10 cellular contexts compared by ENCODE assay signal in genomic region chr3:113249111-113249510, GRCh38. TPM values are rescaled to one million over a fixed set of nuclear protein-coding genes. Genes with fewer than 3 reads are reported as not detected.
DNase-seq lines count a peak whose midpoint lies in the region; ATAC-seq and TF ChIP-seq lines count a peak whose summit lies in the region.
"Had no signal": no experiment of that assay in that cellular context is flagged by ENCODE, and none has a peak within 500 bp of the region (broad histone marks: within the 10 kb centered on the region; RNA-seq: fewer than 3 reads in every experiment).

No MANE protein-coding gene starts in this region.

- 16 to 26% methylated on average over 2 to 3 of the region's 3 CpGs for WGBS in esophagus squamous epithelium, 2 donors
- 73% methylated on average over 3 of the region's 3 CpGs for WGBS in hepatocyte (ENCODE audit: low lambda C conversion rate, missing lambda C conversion rate)

- H3K9me2 ChIP-seq in hepatocyte (replicated peaks; ENCODE audit: insufficient read depth): no peaks in the 10 kb centered on the region

- CTCF ChIA-PET in Panc1 (lab: Charles Lee): no interaction called here

- peaks cover 14% of the 10 kb centered on the region for H3K79me2 ChIP-seq in hepatocyte

- H3K4me1 ChIP-seq in Panc1 (ENCODE audit: control insufficient read depth, insufficient read depth, low read length) (no peaks in the 10 kb centered on the region), esophagus squamous epithelium (peaks cover 22 to 84% (median 34%) of the 10 kb centered on the region in 3 donors), hepatocyte (ENCODE audit: insufficient read depth) (peaks cover 14% of the 10 kb centered on the region)

- no peak overlapping the region for H3K4me2 ChIP-seq in hepatocyte

- TF ChIP-seq CTCF in Panc1 (IDR thresholded peaks at IDR 0.05) (no peak), esophagus squamous epithelium (IDR thresholded peaks at IDR 0.05) (no peak), GM20000 (IDR thresholded peaks at IDR 0.05; ENCODE audit: extremely low read depth, missing control alignments) (no peak), hepatocyte (IDR thresholded peaks at IDR 0.05; ENCODE audit: poor library complexity) (no peak)

- in situ Hi-C loops in Panc1 (cut with HindIII; ENCODE audit: low pct_unique_long_range_greater_than_20kb, low sequenced_read_pairs): no loop called here

- ATAC-seq in Panc1 (peak; percentile 60), GM19455 (IDR thresholded peaks at IDR 0.05; ENCODE audit: unreplicated experiment) (no peak)

- POLR2A ChIA-PET in Panc1 (lab: Charles Lee): no interaction called here

- no peaks in the 10 kb centered on the region for H3K36me3 ChIP-seq in Panc1 (ENCODE audit: control insufficient read depth, insufficient read depth, low read length)
- H3K36me3 ChIP-seq in esophagus squamous epithelium: peaks cover 8 to 35% (median 10%) of the 10 kb centered on the region in 3 donors
- H3K36me3 ChIP-seq in hepatocyte (replicated peaks; ENCODE audit: insufficient read depth, low read depth): no peaks in the 10 kb centered on the region

- peak; percentile 89 for DNase-seq in AG20443 (ENCODE audit: low spot score)
- no peak for DNase-seq in Panc1 (ENCODE audit: low read depth, low spot score)
- no peak for DNase-seq in esophagus squamous epithelium (lab: John Stamatoyannopoulos, UW)
- peak; percentile 46 for DNase-seq in pons (ENCODE audit: low spot score)
- DNase-seq in GM20000 (ENCODE audit: low spot score): no peak
- no peak for DNase-seq in activated gamma-delta T cell (lab: John Stamatoyannopoulos, UW)
- DNase-seq in hepatocyte (ENCODE audit: low spot score): no peak
- DNase-seq: activated CD4-positive, alpha-beta T cell treated with anti-CD3 and anti-CD28 coated beads, Interleukin-2, amount 50 U/mL, for 1 hour; aorta had no signal

- no peak overlapping the region for H2AFZ ChIP-seq in hepatocyte

- H3K27me3 ChIP-seq in Panc1 (ENCODE audit: control insufficient read depth, insufficient read depth, low read length) (peaks cover 4% of the 10 kb centered on the region; the same call in 1 of the 2 replicates), esophagus squamous epithelium (no peaks in the 10 kb centered on the region), hepatocyte (no peaks in the 10 kb centered on the region)

- intact Hi-C loops in Panc1 (cut with micrococcal nuclease; ENCODE audit: unreplicated experiment): no loop called here
- intact Hi-C loops in esophagus squamous epithelium (cut with DNase I): no loop called here

- H3K4me3 ChIP-seq in Panc1 (ENCODE audit: low read depth in 2 of 2, low read length in 2 of 2) (no peak overlapping the region), esophagus squamous epithelium (no peak overlapping the region), hepatocyte (no peak overlapping the region)

- H3K27ac ChIP-seq in Panc1 (ENCODE audit: low read length) (no peak overlapping the region), esophagus squamous epithelium (peak overlapping the region; percentile 49 to 91 (median 67)), hepatocyte (no peak overlapping the region)

- no TSS peak for BruUV-seq in Panc1 (replicated peaks; lab: Mats Ljungman, UMichigan)

- no peaks in the 10 kb centered on the region for H3K9me3 ChIP-seq in Panc1 (ENCODE audit: control insufficient read depth, insufficient read depth, low read depth, low read length)
- no peaks in the 10 kb centered on the region for H3K9me3 ChIP-seq in esophagus squamous epithelium
- no peaks in the 10 kb centered on the region for H3K9me3 ChIP-seq in hepatocyte (ENCODE audit: low read depth)

- TF ChIP-seq POLR2A in esophagus squamous epithelium (IDR thresholded peaks at IDR 0.05): no peak

- peaks cover 13% of the 10 kb centered on the region for H4K20me1 ChIP-seq in hepatocyte (ENCODE audit: insufficient read depth, poor library complexity, severe bottlenecking)

RNA-seq across cellular contexts. Expression of gene BOC, which starts 37.8 kb away (rescaled TPM):
- total RNA-seq in Panc1 (2021; ENCODE audit: unreplicated experiment) (0.33 TPM), esophagus squamous epithelium (10 to 100 TPM; 13.7 to 75.7 (median 24.1) TPM), hepatocyte (17.9 and 20.4 TPM in 2 replicates)
- polyA plus RNA-seq in Panc1 (2012; ENCODE audit: insufficient read length): not detected
- 24.0 and 28.2 TPM in 2 replicates for polyA plus RNA-seq in hepatocyte

Comparison
In these comparisons a context has a peak if more than half of its experiments do, and no peak if none do; other contexts are left out.
1. DNase-seq: peak in AG20443 (single experiment) and pons (single experiment); none in Panc1 (single experiment), esophagus squamous epithelium (single experiment), GM20000 (single experiment), activated gamma-delta T cell (single experiment) and hepatocyte (single experiment).
2. H3K27ac ChIP-seq: peak in esophagus squamous epithelium (4 of 4); none in Panc1 (single experiment) and hepatocyte (single experiment).
3. RNA of gene BOC, which starts 37.8 kb away (total RNA-seq): 13.7 to 75.7 TPM in esophagus squamous epithelium and 17.9 to 20.4 TPM in hepatocyte; 0.33 TPM in Panc1 (single experiment); every median in the first group is over 10 times any median in the second.